8 cellular contexts compared by ENCODE assay signal in the genomic region with DNA sequence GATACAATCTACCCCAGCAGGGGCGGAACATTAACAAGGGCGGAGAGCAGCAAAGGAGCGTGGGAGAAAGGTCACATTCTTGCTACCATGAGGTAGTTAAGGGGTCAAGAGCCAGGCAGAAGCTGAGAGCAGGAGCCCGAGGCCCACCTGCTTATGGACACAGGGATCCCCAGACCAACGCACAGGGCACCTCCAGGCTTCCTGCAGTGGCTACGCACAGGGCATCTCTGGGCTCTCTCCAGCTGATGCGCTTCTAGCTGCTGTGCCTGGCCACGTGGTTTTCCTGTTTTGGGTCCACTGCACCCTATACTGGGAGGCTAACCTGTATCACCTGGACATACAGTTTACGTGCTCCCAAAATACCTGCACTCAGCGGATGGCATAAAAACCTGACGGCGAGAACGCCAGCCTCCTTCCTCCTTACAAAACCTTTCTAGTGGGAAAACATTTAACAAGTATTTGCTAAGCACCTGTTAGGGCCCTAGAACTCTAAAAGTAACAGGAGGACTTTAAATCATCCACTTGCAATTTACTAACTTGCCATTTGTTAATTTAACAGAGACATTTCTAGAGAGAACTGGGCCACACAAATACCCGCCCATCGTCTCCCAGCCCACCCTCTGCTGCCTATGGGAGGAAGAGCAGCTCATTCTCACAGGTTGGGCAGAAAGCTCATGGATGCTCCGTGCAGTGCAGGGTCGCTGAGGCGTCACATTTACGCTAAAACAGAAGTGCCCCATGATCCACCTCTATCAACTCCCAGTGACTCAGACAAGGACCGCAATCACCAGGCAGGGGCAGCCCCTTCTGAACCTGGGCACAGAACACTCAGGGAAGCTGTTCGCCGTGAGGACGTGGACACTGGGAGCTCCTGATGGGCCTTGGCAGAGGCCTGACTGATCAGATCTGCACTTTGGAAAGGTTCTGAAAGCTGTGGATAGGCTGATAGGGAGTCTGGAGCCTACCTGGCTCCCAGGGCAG.
DNase-seq lines count a peak whose midpoint lies in the region; ATAC-seq, FAIRE-seq and TF ChIP-seq lines count a peak whose summit lies in the region.

No MANE protein-coding gene starts in this region.

- H2AFZ ChIP-seq in neural progenitor cell (replicated peaks): no peak overlapping the region

- H3F3A ChIP-seq in neural progenitor cell (ENCODE audit: low read depth): peaks cover 44% of the 10 kb centered on the region

- H3K4me1 ChIP-seq in neural progenitor cell: peaks cover 76% of the 10 kb centered on the region
- peaks cover 38% of the 10 kb centered on the region for H3K4me1 ChIP-seq in HAP-1

- no peaks in the 10 kb centered on the region for H3K36me3 Mint-ChIP-seq in neural progenitor cell

- peaks cover 6% of the 10 kb centered on the region for H3K27me3 Mint-ChIP-seq in neural progenitor cell (ENCODE audit: insufficient read depth, low read depth)

- no peak overlapping the region for H3K4me2 ChIP-seq in neural progenitor cell

- H4K20me1 ChIP-seq in neural progenitor cell (ENCODE audit: low read depth): peaks cover 80% of the 10 kb centered on the region

- H3K27ac ChIP-seq in neural progenitor cell: no peak overlapping the region

- H3K4me3 Mint-ChIP-seq in neural progenitor cell: peak overlapping the region; percentile 69

- DNase-seq in GM18507 (ENCODE audit: extremely low spot score, insufficient read length, low read depth): no peak
- peak; percentile 85 for DNase-seq in activated effector memory CD4-positive, alpha-beta T cell treated with anti-CD3 and anti-CD28 coated beads, Interleukin-2, amount 50 U/mL, for 16 hours
- peak; percentile 51 for DNase-seq in neural progenitor cell (ENCODE audit: low spot score)
- no peak for DNase-seq in HAP-1 (ENCODE audit: low spot score in 2 of 2)
- no peak for DNase-seq in T1000 (lab: John Stamatoyannopoulos, UW)
- DNase-seq in NCI-H146 (lab: John Stamatoyannopoulos, UW): no peak

- H3K4me3 ChIP-seq in neural progenitor cell (no peak overlapping the region), HAP-1 (no peak overlapping the region)

- no peaks in the 10 kb centered on the region for H3K27me3 ChIP-seq in neural progenitor cell
- no peaks in the 10 kb centered on the region for H3K27me3 ChIP-seq in HAP-1 (ENCODE audit: low read depth)

- in situ Hi-C loops in HAP-1 (cut with MboI; ENCODE audit: low sequenced_read_pairs): no loop called here

- H3K9me3 Mint-ChIP-seq in neural progenitor cell: no peaks in the 10 kb centered on the region

- peak overlapping the region; percentile 78 for H3K27ac Mint-ChIP-seq in neural progenitor cell

- FAIRE-seq in GM18507 (lab: Jason Lieb, UNC): peak; percentile 31

- peaks cover 70% of the 10 kb centered on the region for H3K79me2 ChIP-seq in neural progenitor cell (ENCODE audit: low read depth)

- H3K9ac ChIP-seq in neural progenitor cell: no peak overlapping the region

- H3K36me3 ChIP-seq in neural progenitor cell (no peaks in the 10 kb centered on the region), HAP-1 (replicated peaks) (no peaks in the 10 kb centered on the region)

- H3K9me3 ChIP-seq in neural progenitor cell (ENCODE audit: low read depth) (no peaks in the 10 kb centered on the region), HAP-1 (no peaks in the 10 kb centered on the region)

- H3K4me1 Mint-ChIP-seq in neural progenitor cell: peaks cover 88% of the 10 kb centered on the region

- peak; percentile 7 for TF ChIP-seq CTCF in neural progenitor cell (IDR thresholded peaks at IDR 0.05)

- peak; percentile 63 for ATAC-seq in HG03432 (IDR thresholded peaks at IDR 0.05; ENCODE audit: unreplicated experiment)
- no peak for ATAC-seq in HG03025 (IDR thresholded peaks at IDR 0.05; ENCODE audit: low FRiP score, unreplicated experiment)

Comparison
In these comparisons a context has a peak if more than half of its experiments do, and no peak if none do; other contexts are left out.
1. DNase-seq: peak in activated effector memory CD4-positive, alpha-beta T cell treated with anti-CD3 and anti-CD28 coated beads, Interleukin-2, amount 50 U/mL, for 16 hours (single experiment) and neural progenitor cell (single experiment); none in GM18507 (single experiment), HAP-1 (0 of 2), T1000 (single experiment) and NCI-H146 (single experiment).